Comparison of ENCODE assay signal across 15 cellular contexts in the genomic region with DNA sequence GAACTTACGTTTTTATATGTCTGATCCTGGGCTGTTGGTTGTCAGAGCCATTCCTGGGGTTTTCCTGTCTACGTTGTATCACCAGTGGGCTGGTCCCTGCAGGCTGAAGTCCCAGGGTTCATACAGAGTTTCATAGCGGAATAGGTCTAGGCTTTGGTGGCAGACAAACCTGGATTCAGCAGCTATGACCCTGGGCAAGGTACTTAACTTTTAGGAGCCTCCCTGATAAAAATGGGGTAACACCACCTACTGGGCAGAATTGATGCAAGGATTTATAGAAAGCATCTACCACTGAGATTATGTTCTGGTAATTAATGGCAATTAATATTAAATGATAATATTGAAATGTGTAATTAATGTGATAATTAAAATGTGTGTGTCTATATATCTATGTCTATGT.
DNase-seq lines count a peak whose midpoint lies in the region; ATAC-seq, FAIRE-seq and TF ChIP-seq lines count a peak whose summit lies in the region.
"Had no signal": no experiment of that assay in that cellular context is flagged by ENCODE, and none has a peak within 500 bp of the region (broad histone marks: within the 10 kb centered on the region; RNA-seq: fewer than 3 reads in every experiment).

No MANE protein-coding gene starts in this region.

- no peaks in the 10 kb centered on the region for H3K9me3 ChIP-seq in body of pancreas
- H3K9me3 ChIP-seq: mucosa of descending colon, uterus had no signal

- TF ChIP-seq POLR2A in body of pancreas (IDR thresholded peaks at IDR 0.05) = no peak

- ATAC-seq in body of pancreas (no peak), HG03159 (IDR thresholded peaks at IDR 0.05; ENCODE audit: unreplicated experiment) (no peak), HG02852 (IDR thresholded peaks at IDR 0.05; ENCODE audit: unreplicated experiment) (no peak)
- ATAC-seq: activated T-cell treated with anti-CD3 and anti-CD28 coated beads, Interleukin-2, amount 50 U/mL, for 4 hours; mucosa of descending colon had no signal

- no peak overlapping the region for H3K27ac ChIP-seq in body of pancreas
- H3K27ac ChIP-seq: uterus, WERI-Rb-1 had no signal

- no peaks in the 10 kb centered on the region for H3K27me3 ChIP-seq in body of pancreas
- H3K27me3 ChIP-seq: uterus had no signal

- H3K27ac Mint-ChIP-seq in HFFc6 (no peak overlapping the region), mesothelial cell of epicardium (no peak overlapping the region)

- FAIRE-seq in D721Med (lab: Jason Lieb, UNC) = no peak

- H3K36me3 Mint-ChIP-seq in HFFc6 (ENCODE audit: low read depth) (no peaks in the 10 kb centered on the region), mesothelial cell of epicardium (peaks cover 28% of the 10 kb centered on the region)

- H3K9me3 Mint-ChIP-seq in HFFc6 (no peaks in the 10 kb centered on the region), mesothelial cell of epicardium (no peaks in the 10 kb centered on the region)
- H3K9me3 Mint-ChIP-seq: activated T-cell treated with anti-CD3 and anti-CD28 coated beads, Interleukin-2, amount 50 U/mL, for 4 hours had no signal

- no peak overlapping the region for H3K4me3 ChIP-seq in body of pancreas
- H3K4me3 ChIP-seq: mucosa of descending colon, smooth muscle cell, uterus had no signal

- DNase-seq in D721Med (ENCODE audit: insufficient read length, low spot score) (no peak), HFFc6 (no peak), body of pancreas (peak in 1 of 4 donors; percentile 13), mesothelial cell of epicardium (ENCODE audit: low spot score in 2 of 2, unreplicated experiment in 2 of 2) (no peak)
- DNase-seq in stimulated activated CD4-positive, alpha-beta T cell treated with anti-CD3 and anti-CD28 coated beads, Interleukin-12 subunit alpha, Interleukin-12 subunit beta, amount 100 ng/mL, for 4 hours = no peak
- DNase-seq: activated T-cell treated with anti-CD3 and anti-CD28 coated beads, Interleukin-2, amount 50 U/mL, for 4 hours; head of caudate nucleus; NCI-H187; OCI-M1; uterus; WERI-Rb-1 had no signal

- H3K4me1 Mint-ChIP-seq in HFFc6 (ENCODE audit: low read depth) = peaks cover 21% of the 10 kb centered on the region
- H3K4me1 Mint-ChIP-seq in mesothelial cell of epicardium = peaks cover 3% of the 10 kb centered on the region

- H3K27me3 Mint-ChIP-seq in HFFc6 (ENCODE audit: insufficient read depth) = no peaks in the 10 kb centered on the region
- H3K27me3 Mint-ChIP-seq in mesothelial cell of epicardium (ENCODE audit: low read depth) = no peaks in the 10 kb centered on the region

- H3K4me3 Mint-ChIP-seq in HFFc6 = no peak overlapping the region
- H3K4me3 Mint-ChIP-seq in mesothelial cell of epicardium = no peak overlapping the region
- H3K4me3 Mint-ChIP-seq: activated T-cell treated with anti-CD3 and anti-CD28 coated beads, Interleukin-2, amount 50 U/mL, for 4 hours had no signal

- intact Hi-C loops in body of pancreas (cut with DNase I) = no loop called here

- H3K4me1 ChIP-seq in body of pancreas = no peaks in the 10 kb centered on the region
- H3K4me1 ChIP-seq: uterus had no signal

- TF ChIP-seq CTCF in D721Med (IDR thresholded peaks at IDR 0.05; ENCODE audit: insufficient read depth, missing control alignments) (peak; percentile 21), HFFc6 (IDR thresholded peaks at IDR 0.05) (peak; percentile 74), body of pancreas (IDR thresholded peaks at IDR 0.05) (peak in 5 of 7 experiments; percentile 27 to 43 (median 33)), mesothelial cell of epicardium (IDR thresholded peaks at IDR 0.05; ENCODE audit: unreplicated experiment) (peak; percentile 10)

- H3K36me3 ChIP-seq in body of pancreas (replicated peaks in 1 of 2; ENCODE audit: insufficient read depth in 1 of 2, low read depth in 2 of 2) = peaks cover 8 to 10% of the 10 kb centered on the region in 2 donors
- H3K36me3 ChIP-seq: uterus had no signal

- 76 to 84% methylated on average over 3 of the region's 3 CpGs for WGBS in body of pancreas, 2 donors

Comparison
In these comparisons a context has a peak if more than half of its experiments do, and no peak if none do; other contexts are left out.
1. CTCF ChIP-seq: peak in every context shown above with its lines; median percentile 74 in HFFc6; 33 in body of pancreas; 21 in D721Med; 10 in mesothelial cell of epicardium.